ENCODE assay signal across 19 cellular contexts in the genomic region with DNA sequence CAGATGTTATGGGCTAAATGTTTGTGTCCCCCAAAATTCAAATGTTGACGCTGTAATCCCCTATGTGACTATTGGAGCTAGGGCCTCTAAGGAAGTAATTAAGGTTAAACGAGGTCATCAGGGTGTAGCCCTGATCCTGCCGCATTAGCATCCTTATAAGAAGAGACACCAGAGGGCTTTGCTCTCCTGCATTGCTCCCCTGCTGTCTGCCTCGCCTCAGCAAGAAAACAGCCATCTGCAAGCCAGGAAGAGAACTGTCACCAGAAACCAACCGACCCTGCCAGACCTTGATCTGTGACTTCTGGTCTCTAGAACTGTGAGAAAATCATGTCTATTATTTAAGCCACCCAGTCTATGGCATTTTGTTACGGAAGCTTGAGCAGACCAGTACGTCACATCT.
A peak's percentile ranks its signal among the peaks of the same experiment; 100 is the strongest.
DNase-seq lines count a peak whose midpoint lies in the region; ATAC-seq, FAIRE-seq and TF ChIP-seq lines count a peak whose summit lies in the region.
"Had no signal": no experiment of that assay in that cellular context is flagged by ENCODE, and none has a peak within 500 bp of the region (broad histone marks: within the 10 kb centered on the region; RNA-seq: fewer than 3 reads in every experiment).

No MANE protein-coding gene starts in this region.

- H3K56ac ChIP-seq in IMR-90 (ENCODE audit: extremely low read depth, insufficient read depth, low read length) (no peak overlapping the region), H1 (replicated peaks; ENCODE audit: insufficient read length, low read depth, low read length) (no peak overlapping the region), mesendoderm (ENCODE audit: low read length) (no peak overlapping the region)

- H4K20me1 ChIP-seq in IMR-90 (ENCODE audit: insufficient read depth, low read length) (no peaks in the 10 kb centered on the region), H1 (replicated peaks in 1 of 2; ENCODE audit: control insufficient read depth in 1 of 2, insufficient read depth in 2 of 2, low read length in 2 of 2) (no peaks in the 10 kb centered on the region)

- no peak overlapping the region for H2BK12ac ChIP-seq in H1 (ENCODE audit: low read depth, low read length)

- H3K4me2 ChIP-seq in IMR-90 (ENCODE audit: low read depth, low read length) (no peak overlapping the region), H1 (ENCODE audit: insufficient read depth in 1 of 2, low read depth in 2 of 2, low read length in 2 of 2) (peak overlapping the region in 1 of 2 experiments; percentile 0; a peak in 1 of 4 replicates), mesendoderm (ENCODE audit: low read length) (no peak overlapping the region)

- no peaks in the 10 kb centered on the region for H3K23me2 ChIP-seq in H1 (ENCODE audit: low read depth, low read length)

- dilution Hi-C loops in IMR-90 (cut with HindIII; ENCODE audit: low sequenced_read_pairs, unreplicated experiment) = no loop called here

- H2AFZ ChIP-seq in IMR-90 (replicated peaks; ENCODE audit: low read length, poor library complexity) (no peak overlapping the region), H1 (ENCODE audit: low read length) (no peak overlapping the region)

- TF ChIP-seq CTCF in IMR-90 (conservative IDR thresholded peaks at IDR 0.05; ENCODE audit: low read depth, low read length) = no peak
- TF ChIP-seq CTCF in H1 (IDR thresholded peaks at IDR 0.05; ENCODE audit: control extremely low read depth in 1 of 3, insufficient read depth in 1 of 3, low read depth in 1 of 3, low read length in 3 of 3) = peak in 1 of 3 experiments; percentile 25; a peak in 1 of 4 replicates
- no peak for TF ChIP-seq CTCF in MCF 10A (IDR thresholded peaks at IDR 0.05; ENCODE audit: unreplicated experiment)

- TF ChIP-seq RAD21 in IMR-90 (IDR thresholded peaks at IDR 0.05; ENCODE audit: low read length) = no peak
- peak in 1 of 2 experiments; percentile 41; a peak in 2 of 4 replicates for TF ChIP-seq RAD21 in H1 (IDR thresholded peaks at IDR 0.05 in 1 of 2, conservative IDR thresholded peaks at IDR 0.05 in 1 of 2; ENCODE audit: low read depth in 2 of 2, low read length in 2 of 2)

- peaks cover 0 to 5% of the 10 kb centered on the region in 2 experiments; a peak in 2 of 4 replicates for H3K79me2 ChIP-seq in H1 (ENCODE audit: control insufficient read depth in 1 of 2, insufficient read depth in 2 of 2, low read length in 2 of 2)
- no peaks in the 10 kb centered on the region for H3K79me2 ChIP-seq in mesendoderm (ENCODE audit: control insufficient read depth, insufficient read depth, low read length)

- no peak overlapping the region for H4K91ac ChIP-seq in IMR-90 (ENCODE audit: insufficient read depth, low read depth, low read length)
- no peak overlapping the region for H4K91ac ChIP-seq in H1 (replicated peaks; ENCODE audit: insufficient read length, low read length)

- no TSS peak for BruUV-seq in IMR-90 (replicated peaks; lab: Mats Ljungman, UMichigan)
- no TSS peak for BruUV-seq in MCF 10A (replicated peaks; lab: Mats Ljungman, UMichigan)

- H4K5ac ChIP-seq in IMR-90 (ENCODE audit: low read depth, low read length) = no peak overlapping the region
- no peak overlapping the region for H4K5ac ChIP-seq in H1 (ENCODE audit: insufficient read length, low read depth, low read length)
- no peak overlapping the region for H4K5ac ChIP-seq in mesendoderm (ENCODE audit: low read length)

- H3K27ac ChIP-seq in IMR-90 (ENCODE audit: insufficient read depth, low read length) = no peak overlapping the region
- H3K27ac ChIP-seq in H1 (ENCODE audit: low read depth, low read length) = no peak overlapping the region
- no peak overlapping the region for H3K27ac ChIP-seq in mesendoderm (ENCODE audit: low read depth, low read length)
- H3K27ac ChIP-seq: SJSA1 had no signal

- TF ChIP-seq POLR2A in IMR-90 (IDR thresholded peaks at IDR 0.05; ENCODE audit: low read depth, low read length) (no peak), H1 (IDR thresholded peaks at IDR 0.05; ENCODE audit: control extremely low read depth in 1 of 2, low read depth in 2 of 2, low read length in 2 of 2) (no peak)

- in situ Hi-C loops in IMR-90 (cut with MboI; ENCODE audit: low sequenced_read_pairs) = no loop called here

- no peaks in the 10 kb centered on the region for H3K4me1 Mint-ChIP-seq in activated CD4-positive, alpha-beta T cell treated with anti-CD3 and anti-CD28 coated beads, Interleukin-2, amount 10 ng/mL, durations not matched to agents 24 days and 14 days
- H3K4me1 Mint-ChIP-seq in MCF 10A (ENCODE audit: insufficient read depth, unreplicated experiment) = peaks cover 5% of the 10 kb centered on the region
- H3K4me1 Mint-ChIP-seq: T-cell had no signal

- H3K4me1 ChIP-seq in IMR-90 (ENCODE audit: control insufficient read depth, insufficient read depth, low read length) = no peaks in the 10 kb centered on the region; the same call in 1 of the 2 replicates
- peaks cover 0 to 6% (median 2%) of the 10 kb centered on the region in 4 experiments; a peak in 3 of 7 replicates for H3K4me1 ChIP-seq in H1 (replicated peaks in 1 of 4; ENCODE audit: control insufficient read depth in 3 of 4, insufficient read depth in 4 of 4, low read length in 3 of 4)
- no peaks in the 10 kb centered on the region for H3K4me1 ChIP-seq in mesendoderm (ENCODE audit: control insufficient read depth, low read depth, low read length)
- H3K4me1 ChIP-seq: SJSA1 had no signal

- ATAC-seq in IMR-90 (ENCODE audit: low read depth) = no peak
- ATAC-seq: T-cell had no signal

- no peaks in the 10 kb centered on the region for H3K9me3 Mint-ChIP-seq in activated CD4-positive, alpha-beta T cell treated with anti-CD3 and anti-CD28 coated beads, Interleukin-2, amount 10 ng/mL, durations not matched to agents 24 days and 14 days
- no peaks in the 10 kb centered on the region for H3K9me3 Mint-ChIP-seq in MCF 10A (ENCODE audit: unreplicated experiment)

- H3K27ac Mint-ChIP-seq in activated CD4-positive, alpha-beta T cell treated with anti-CD3 and anti-CD28 coated beads, Interleukin-2, amount 10 ng/mL, durations not matched to agents 24 days and 14 days = no peak overlapping the region
- no peak overlapping the region for H3K27ac Mint-ChIP-seq in MCF 10A (ENCODE audit: low read depth, unreplicated experiment)
- H3K27ac Mint-ChIP-seq: T-cell had no signal

- H2BK20ac ChIP-seq in IMR-90 (ENCODE audit: low read depth, low read length) (no peak overlapping the region), H1 (ENCODE audit: low read length) (no peak overlapping the region)

- no peaks in the 10 kb centered on the region for H3K27me3 Mint-ChIP-seq in activated CD4-positive, alpha-beta T cell treated with anti-CD3 and anti-CD28 coated beads, Interleukin-2, amount 10 ng/mL, durations not matched to agents 24 days and 14 days
- no peaks in the 10 kb centered on the region for H3K27me3 Mint-ChIP-seq in MCF 10A (ENCODE audit: insufficient read depth, unreplicated experiment)

- H2BK15ac ChIP-seq in IMR-90 (ENCODE audit: low read depth, low read length) (no peak overlapping the region; the same call in 2 of the 3 replicates), H1 (ENCODE audit: low read length) (no peak overlapping the region), mesendoderm (replicated peaks; ENCODE audit: low read depth) (no peak overlapping the region)

- H3K9ac ChIP-seq in IMR-90 (ENCODE audit: low read depth, low read length) = no peak overlapping the region
- H3K9ac ChIP-seq in H1 (replicated peaks in 1 of 4; ENCODE audit: extremely low read depth in 1 of 4, low read depth in 3 of 4, low read length in 3 of 4) = no peak overlapping the region
- H3K9ac ChIP-seq in mesendoderm (ENCODE audit: low read length) = no peak overlapping the region

- peak; percentile 92 for FAIRE-seq in H1 (lab: Jason Lieb, UNC)

- H3K18ac ChIP-seq in IMR-90 (ENCODE audit: low read depth, low read length) (no peak overlapping the region), H1 (ENCODE audit: extremely low read depth, low read length) (no peak overlapping the region), mesendoderm (ENCODE audit: low read length) (no peak overlapping the region)

- no peak overlapping the region for H3K4me3 ChIP-seq in IMR-90 (ENCODE audit: insufficient read depth, low read depth, low read length)
- H3K4me3 ChIP-seq in H1 (ENCODE audit: extremely low read depth in 1 of 4, insufficient read depth in 2 of 4, low read depth in 3 of 4, low read length in 4 of 4) = no peak overlapping the region
- no peak overlapping the region for H3K4me3 ChIP-seq in mesendoderm (ENCODE audit: low read length)
- H3K4me3 ChIP-seq: SJSA1 had no signal

- 76% methylated on average over 3 of the region's 7 CpGs; no CpG with 5 or more reads in 1 of the 2 experiments for WGBS in IMR-90 (ENCODE audit: extremely low coverage in 2 of 2, insufficient read length in 1 of 2), 2 experiments
- WGBS in H1 (ENCODE audit: extremely low coverage in 1 of 2, insufficient coverage in 1 of 2, insufficient read length in 1 of 2, insufficient replicate concordance in 2 of 2, low coverage in 1 of 2, low lambda C conversion rate in 2 of 2, missing lambda C conversion rate in 1 of 2), 2 experiments = 50% methylated on average over 7 of the region's 7 CpGs; no CpG with 5 or more reads in 1 of the 2 experiments
- no CpG with 5 or more reads among the region's 7 CpGs for WGBS in mesendoderm (ENCODE audit: extremely low coverage, insufficient coverage, low lambda C conversion rate)

- intact Hi-C loops in IMR-90 (cut with micrococcal nuclease) (no loop called here), MCF 10A (cut with micrococcal nuclease) (no loop called here)
- intact Hi-C loops in activated CD4-positive, alpha-beta T cell treated with anti-CD3 and anti-CD28 coated beads, Interleukin-2, amount 10 ng/mL, durations not matched to agents 24 days and 14 days (cut with micrococcal nuclease) = no loop called here

- DNase-seq in NCI-H2171 treated with DMSO at 0.1 percent for 48 hours (lab: John Stamatoyannopoulos, UW) (peak; percentile 44), NCI-H2171 (lab: John Stamatoyannopoulos, UW) (no peak), IMR-90 (no peak), H1 (ENCODE audit: low read depth in 1 of 2, low spot score in 2 of 2) (peak in 1 of 2 experiments; percentile 44), mesendoderm (peak; percentile 81), AG20443 (ENCODE audit: low spot score) (no peak), MCF 10A (ENCODE audit: unreplicated experiment) (no peak)
- no peak for DNase-seq in activated CD4-positive, alpha-beta T cell treated with anti-CD3 and anti-CD28 coated beads, Interleukin-2, amount 10 ng/mL, durations not matched to agents 24 days and 14 days
- DNase-seq: 8988T, C1 segment of cervical spinal cord, DMS79, GDM1, NCI-H1048, NCI-H146, NCI-H2081 treated with DMSO at 0.1 percent for 48 hours, OCI-M1, RPMI8226, T-cell had no signal

- no peak overlapping the region for H3K4ac ChIP-seq in IMR-90 (ENCODE audit: low read depth, low read length)
- H3K4ac ChIP-seq in H1 (replicated peaks; ENCODE audit: insufficient read length, low read depth, low read length) = no peak overlapping the region
- H3K4ac ChIP-seq in mesendoderm (ENCODE audit: low read depth, low read length) = no peak overlapping the region

- H3K36me3 ChIP-seq in IMR-90 (ENCODE audit: control insufficient read depth, insufficient read depth, low read length) (no peaks in the 10 kb centered on the region), H1 (ENCODE audit: control insufficient read depth in 2 of 4, insufficient read depth in 4 of 4, low read length in 3 of 4) (peaks cover 0 to 3% (median 1%) of the 10 kb centered on the region in 4 experiments; a peak in 2 of 8 replicates), mesendoderm (ENCODE audit: control insufficient read depth, insufficient read depth, low read length) (no peaks in the 10 kb centered on the region)
- H3K36me3 ChIP-seq: SJSA1 had no signal

- H3K36me3 Mint-ChIP-seq in activated CD4-positive, alpha-beta T cell treated with anti-CD3 and anti-CD28 coated beads, Interleukin-2, amount 10 ng/mL, durations not matched to agents 24 days and 14 days (ENCODE audit: low read depth) = no peaks in the 10 kb centered on the region
- no peaks in the 10 kb centered on the region for H3K36me3 Mint-ChIP-seq in MCF 10A (ENCODE audit: insufficient read depth, unreplicated experiment)
- H3K36me3 Mint-ChIP-seq: T-cell had no signal

- H3K9me3 ChIP-seq in IMR-90 (ENCODE audit: control insufficient read depth, insufficient read depth, low read length) = 0 out of 2 replicates have a peak, but pooled peaks cover 4% of the 10 kb centered on the region
- peaks cover 0 to 5% of the 10 kb centered on the region in 2 experiments; a peak in 1 of 4 replicates for H3K9me3 ChIP-seq in H1 (ENCODE audit: insufficient read depth in 2 of 2, low read depth in 1 of 2, low read length in 1 of 2)
- H3K9me3 ChIP-seq: SJSA1 had no signal

- POLR2A ChIA-PET in IMR-90 (lab: Charles Lee; ENCODE audit: unreplicated experiment) = no interaction called here
- POLR2A ChIA-PET in H1 (lab: Charles Lee; ENCODE audit: partially characterized antibody) = no interaction called here
- POLR2A ChIA-PET in MCF 10A (lab: Yijun Ruan, JAX) = interaction anchor here (1.0 kb wide), 1 partner anchor 8 kb away, joined by 5 read pairs; no protein-coding TSS in a partner anchor

- H3K4me3 Mint-ChIP-seq in activated CD4-positive, alpha-beta T cell treated with anti-CD3 and anti-CD28 coated beads, Interleukin-2, amount 10 ng/mL, durations not matched to agents 24 days and 14 days = no peak overlapping the region
- no peak overlapping the region for H3K4me3 Mint-ChIP-seq in MCF 10A (ENCODE audit: unreplicated experiment)
- H3K4me3 Mint-ChIP-seq: T-cell had no signal

- H3K14ac ChIP-seq in IMR-90 (replicated peaks; ENCODE audit: low read depth, low read length) = 0 out of 2 replicates have a peak overlapping the region, but pooled peaks have one; percentile 8
- H3K14ac ChIP-seq in H1 (ENCODE audit: insufficient read length) = no peak overlapping the region

- H3K23ac ChIP-seq in IMR-90 (ENCODE audit: low read depth, low read length) = no peak overlapping the region
- H3K23ac ChIP-seq in H1 (ENCODE audit: insufficient read length) = no peak overlapping the region
- no peak overlapping the region for H3K23ac ChIP-seq in mesendoderm (ENCODE audit: low read length)

- no peak; a peak in 1 of 3 replicates for TF ChIP-seq EP300 in H1 (IDR thresholded peaks at IDR 0.05; ENCODE audit: borderline replicate concordance in 1 of 2, low read depth in 2 of 2, low read length in 2 of 2)

- H4K8ac ChIP-seq in IMR-90 (ENCODE audit: low read depth in 2 of 2, low read length in 2 of 2) (no peak overlapping the region), H1 (ENCODE audit: extremely low read depth, insufficient read depth, low read length) (no peak overlapping the region), mesendoderm (ENCODE audit: low read depth, low read length) (no peak overlapping the region)

- H3K79me1 ChIP-seq in IMR-90 (ENCODE audit: low read depth in 1 of 2, low read length in 2 of 2) (peaks cover 0 to 3% of the 10 kb centered on the region in 2 experiments; a peak in 1 of 4 replicates), H1 (ENCODE audit: low read depth, low read length) (peaks cover 3% of the 10 kb centered on the region; the same call in 1 of the 2 replicates), mesendoderm (ENCODE audit: low read length) (no peaks in the 10 kb centered on the region)

- no peaks in the 10 kb centered on the region for H3K9me1 ChIP-seq in IMR-90 (ENCODE audit: insufficient read depth, low read length)

- H3K27me3 ChIP-seq in IMR-90 (ENCODE audit: control insufficient read depth, insufficient read depth, low read length) = no peaks in the 10 kb centered on the region
- H3K27me3 ChIP-seq in H1 (replicated peaks in 1 of 4; ENCODE audit: control insufficient read depth in 3 of 4, extremely low read depth in 1 of 4, insufficient read depth in 3 of 4, low read length in 3 of 4) = no peaks in the 10 kb centered on the region
- H3K27me3 ChIP-seq in mesendoderm (ENCODE audit: insufficient read depth, low read length, poor library complexity) = no peaks in the 10 kb centered on the region
- H3K27me3 ChIP-seq: SJSA1 had no signal

- CTCF ChIA-PET in IMR-90 (lab: Yijun Ruan, JAX) = no interaction called here
- CTCF ChIA-PET in H1 (lab: Charles Lee; ENCODE audit: partially characterized antibody) = interaction anchor here (0.7 to 1.1 kb wide), 2 partner anchors 8 to 26 kb away, joined by 3 read pairs; no protein-coding TSS in a partner anchor
- CTCF ChIA-PET in MCF 10A (lab: Yijun Ruan, JAX) = interaction anchor here (0.5 to 0.8 kb wide), 3 partner anchors 10 to 856 kb away, joined by 3 to 5 read pairs (median 3); no protein-coding TSS in a partner anchor

- H2AK5ac ChIP-seq in IMR-90 (ENCODE audit: low read depth, low read length) (no peak overlapping the region), H1 (ENCODE audit: low read depth, low read length) (no peak overlapping the region), mesendoderm (ENCODE audit: low read length) (no peak overlapping the region)

- H2AK9ac ChIP-seq in IMR-90 (replicated peaks; ENCODE audit: low read depth, low read length, poor library complexity) = no peak overlapping the region

- H2BK120ac ChIP-seq in IMR-90 (ENCODE audit: low read depth, low read length) (no peak overlapping the region), H1 (replicated peaks; ENCODE audit: low read depth, low read length) (no peak overlapping the region), mesendoderm (ENCODE audit: low read depth, low read length) (no peak overlapping the region)

- H2BK5ac ChIP-seq in IMR-90 (ENCODE audit: low read depth, low read length, poor library complexity, severe bottlenecking) (no peak overlapping the region), H1 (ENCODE audit: low read depth, low read length) (no peak overlapping the region), mesendoderm (ENCODE audit: low read length) (no peak overlapping the region)

Comparison
In these comparisons a context has a peak if more than half of its experiments do, and no peak if none do; other contexts are left out.
1. DNase-seq: peak in NCI-H2171 treated with DMSO at 0.1 percent for 48 hours (single experiment) and mesendoderm (single experiment); none in NCI-H2171 (single experiment), IMR-90 (single experiment), activated CD4-positive, alpha-beta T cell treated with anti-CD3 and anti-CD28 coated beads, Interleukin-2, amount 10 ng/mL, durations not matched to agents 24 days and 14 days (single experiment), AG20443 (single experiment) and MCF 10A (single experiment).